1 cellular context compared by ENCODE assay signal in the genomic region with DNA sequence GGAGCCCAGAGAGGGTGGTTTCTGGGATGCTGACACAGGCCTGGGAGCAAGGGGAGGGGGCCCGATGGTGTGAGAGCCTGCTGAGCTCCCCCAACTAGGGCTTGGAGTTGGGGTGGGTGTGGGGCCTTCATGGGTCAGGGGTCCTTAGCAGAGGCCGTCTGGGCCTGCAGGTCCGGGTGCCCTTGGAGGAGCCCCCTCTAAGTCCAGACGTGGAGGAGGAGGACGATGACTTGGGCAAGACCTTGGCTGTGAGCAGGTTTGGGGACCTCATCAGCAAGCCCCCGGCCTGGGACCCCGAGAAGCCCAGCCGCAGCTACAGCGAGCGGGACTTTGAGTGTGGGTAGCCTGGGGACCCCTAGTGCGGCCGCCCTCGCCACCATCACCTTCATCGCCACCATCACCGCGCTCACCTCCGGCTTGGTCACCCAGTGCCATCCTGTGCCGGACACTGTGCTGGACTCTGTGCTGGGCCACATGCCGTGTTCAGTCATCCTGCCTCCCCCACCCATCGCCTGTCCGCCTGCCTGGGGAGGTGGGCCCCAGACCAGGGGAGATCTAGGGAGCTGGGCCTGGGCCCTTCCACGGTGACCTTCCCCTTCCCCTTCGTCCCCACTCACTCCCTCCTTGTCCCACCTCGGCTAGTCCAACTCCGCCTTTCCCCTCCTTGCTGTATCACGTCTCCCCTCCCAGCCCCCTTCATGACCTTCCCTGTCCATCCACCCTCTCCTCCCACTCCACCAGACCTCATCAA.
TF ChIP-seq lines count a peak whose summit lies in the region.

No MANE protein-coding gene starts in this region.

TF ChIP-seq in HCT116, 20 proteins besides CTCF, POLR2A, EP300 and RAD21 (continued from another document):
- TF ChIP-seq REST (IDR thresholded peaks at IDR 0.05; ENCODE audit: low read depth) (no peak), SIN3A (IDR thresholded peaks at IDR 0.05; ENCODE audit: low read depth) (no peak), MAX (IDR thresholded peaks at IDR 0.05) (no peak)
